Comparison of ENCODE assay signal across 24 cellular contexts in the genomic region with DNA sequence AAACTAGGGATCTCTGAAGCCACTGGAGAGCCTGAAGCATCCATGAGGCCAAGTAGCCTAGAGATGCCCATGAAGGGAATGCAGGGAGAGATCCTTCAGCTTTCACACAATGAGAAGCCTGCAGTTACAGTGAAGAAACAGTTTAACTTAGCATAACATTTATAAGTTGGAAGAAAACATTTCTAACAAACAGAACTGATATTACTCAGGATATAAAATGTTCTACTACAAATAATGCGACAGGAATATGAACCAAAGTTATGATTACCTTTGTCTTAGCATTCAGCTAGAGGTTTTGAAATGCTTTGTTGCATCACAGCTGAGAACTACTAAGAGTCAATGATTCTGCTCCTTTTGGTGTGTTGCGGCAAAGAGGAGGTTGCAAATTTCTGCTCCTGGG. TPM values are rescaled to one million over a fixed set of nuclear protein-coding genes. Genes with fewer than 3 reads are reported as not detected.
DNase-seq lines count a peak whose midpoint lies in the region; ATAC-seq and TF ChIP-seq lines count a peak whose summit lies in the region.
"Had no signal": no experiment of that assay in that cellular context is flagged by ENCODE, and none has a peak within 500 bp of the region (broad histone marks: within the 10 kb centered on the region; RNA-seq: fewer than 3 reads in every experiment).

No MANE protein-coding gene starts in this region.

- no peak overlapping the region for H2BK15ac ChIP-seq in mesenchymal stem cell (ENCODE audit: low read depth, poor library complexity, severe bottlenecking)

- H3K4me1 ChIP-seq in mesenchymal stem cell (ENCODE audit: control insufficient read depth, insufficient read depth, low read depth, low read length), result peaks cover 1% of the 10 kb centered on the region
- peaks cover 0 to 5% (median 0%) of the 10 kb centered on the region in 4 donors for H3K4me1 ChIP-seq in esophagus muscularis mucosa
- H3K4me1 ChIP-seq: ascending aorta had no signal

- no peak overlapping the region for H2AFZ ChIP-seq in mesenchymal stem cell (ENCODE audit: low read depth, low read length)

- no peak overlapping the region for H2BK120ac ChIP-seq in mesenchymal stem cell (ENCODE audit: low read depth, low read length)

- no peaks in the 10 kb centered on the region for H3K27me3 Mint-ChIP-seq in Calu3 (ENCODE audit: unreplicated experiment)
- H3K27me3 Mint-ChIP-seq: activated naive CD4-positive, alpha-beta T cell treated with anti-CD3 and anti-CD28 coated beads, Interleukin-2, amount 10 ng/mL, durations not matched to agents 7 days and 5 days had no signal

- no peak for ATAC-seq in GM19328 (IDR thresholded peaks at IDR 0.05; ENCODE audit: unreplicated experiment)
- ATAC-seq: PC-3; right cardiac atrium; stimulated activated effector memory CD8-positive, alpha-beta T cell treated with anti-CD3 and anti-CD28 coated beads, Interleukin-12 subunit alpha, Interleukin-12 subunit beta, amount 100 ng/mL, for 72 hours had no signal

- no peaks in the 10 kb centered on the region for H3K9me3 ChIP-seq in mesenchymal stem cell (ENCODE audit: control insufficient read depth, low read length)
- H3K9me3 ChIP-seq in esophagus muscularis mucosa, result no peaks in the 10 kb centered on the region
- H3K9me3 ChIP-seq: ascending aorta, HAP-1, SJSA1, thoracic aorta had no signal

- H2BK12ac ChIP-seq in mesenchymal stem cell (ENCODE audit: low read length in 2 of 2), result no peak overlapping the region

- intact Hi-C loops in Calu3 (cut with micrococcal nuclease; ENCODE audit: unreplicated experiment), result no loop called here
- intact Hi-C loops in esophagus muscularis mucosa (cut with DNase I), result no loop called here

- H3K27ac Mint-ChIP-seq in Calu3 (ENCODE audit: unreplicated experiment), result peak overlapping the region; percentile 97
- H3K27ac Mint-ChIP-seq: activated naive CD4-positive, alpha-beta T cell treated with anti-CD3 and anti-CD28 coated beads, Interleukin-2, amount 10 ng/mL, durations not matched to agents 7 days and 5 days; stimulated activated effector memory CD8-positive, alpha-beta T cell treated with anti-CD3 and anti-CD28 coated beads, Interleukin-12 subunit alpha, Interleukin-12 subunit beta, amount 100 ng/mL, for 72 hours had no signal

- no peaks in the 10 kb centered on the region for H3K9me3 Mint-ChIP-seq in Calu3 (ENCODE audit: low read depth, unreplicated experiment)
- H3K9me3 Mint-ChIP-seq: activated naive CD4-positive, alpha-beta T cell treated with anti-CD3 and anti-CD28 coated beads, Interleukin-2, amount 10 ng/mL, durations not matched to agents 7 days and 5 days; stimulated activated effector memory CD8-positive, alpha-beta T cell treated with anti-CD3 and anti-CD28 coated beads, Interleukin-12 subunit alpha, Interleukin-12 subunit beta, amount 100 ng/mL, for 72 hours had no signal

- CTCF ChIA-PET in Calu3 (lab: Charles Lee), result no interaction called here

- in situ Hi-C loops in GM13977 (cut with MboI; ENCODE audit: low pct_unique_long_range_greater_than_20kb, low sequenced_read_pairs, unreplicated experiment), result no loop called here

- WGBS in mesenchymal stem cell, result 100% methylated on average over 2 of the region's 2 CpGs
- 87% methylated on average over 2 of the region's 2 CpGs for WGBS in esophagus muscularis mucosa

- TF ChIP-seq POLR2A in NB4 (IDR thresholded peaks at IDR 0.05; ENCODE audit: extremely low read depth, insufficient read length) (no peak), esophagus muscularis mucosa (IDR thresholded peaks at IDR 0.05; ENCODE audit: low read depth) (no peak)

- no peak overlapping the region for H4K91ac ChIP-seq in mesenchymal stem cell (ENCODE audit: low read length)

- DNase-seq in Calu3, result no peak
- peak; percentile 43 for DNase-seq in NB4 (ENCODE audit: low read depth)
- peak; percentile 78 for DNase-seq in amniotic epithelial cell (ENCODE audit: low read depth)
- DNase-seq in mesenchymal stem cell, result peak; percentile 33
- no peak for DNase-seq in esophagus muscularis mucosa (ENCODE audit: extremely low spot score)
- no peak for DNase-seq in GM13977 (ENCODE audit: low spot score)
- no peak for DNase-seq in NCI-H2081 treated with DMSO at 0.1 percent for 48 hours (lab: John Stamatoyannopoulos, UW)
- DNase-seq: activated CD4-positive, alpha-beta T cell treated with anti-CD3 and anti-CD28 coated beads for 1 hour; activated CD8-positive, alpha-beta memory T cell treated with anti-CD3 and anti-CD28 coated beads for 24 hours; activated naive CD4-positive, alpha-beta T cell treated with anti-CD3 and anti-CD28 coated beads, Interleukin-2, amount 10 ng/mL, durations not matched to agents 7 days and 5 days; activated T-cell treated with anti-CD3 and anti-CD28 coated beads, Interleukin-2, amount 50 U/mL, for 48 hours; cerebellar nuclear complex; effector CD4-positive, alpha-beta T cell; NCI-H526; PC-3; right cardiac atrium; T-helper 9 cell had no signal

- no peak overlapping the region for H3K4ac ChIP-seq in mesenchymal stem cell (ENCODE audit: low read depth in 1 of 2, low read length in 2 of 2)

- H3K18ac ChIP-seq in mesenchymal stem cell (ENCODE audit: low read depth in 1 of 2, low read length in 2 of 2), result no peak overlapping the region

- no peak overlapping the region for H3K27ac ChIP-seq in mesenchymal stem cell (ENCODE audit: low read length, poor library complexity, severe bottlenecking)
- H3K27ac ChIP-seq in esophagus muscularis mucosa (replicated peaks in 1 of 4), result no peak overlapping the region
- H3K27ac ChIP-seq: ascending aorta, SJSA1, thoracic aorta had no signal

- no peak overlapping the region for H4K8ac ChIP-seq in mesenchymal stem cell (ENCODE audit: low read length)

- no peak overlapping the region for H3K9ac ChIP-seq in mesenchymal stem cell (ENCODE audit: low read length)

- H3K4me1 Mint-ChIP-seq in Calu3 (ENCODE audit: low read depth, unreplicated experiment), result peaks cover 80% of the 10 kb centered on the region
- H3K4me1 Mint-ChIP-seq: activated naive CD4-positive, alpha-beta T cell treated with anti-CD3 and anti-CD28 coated beads, Interleukin-2, amount 10 ng/mL, durations not matched to agents 7 days and 5 days; stimulated activated effector memory CD8-positive, alpha-beta T cell treated with anti-CD3 and anti-CD28 coated beads, Interleukin-12 subunit alpha, Interleukin-12 subunit beta, amount 100 ng/mL, for 72 hours had no signal

- no peak overlapping the region for H2AK5ac ChIP-seq in mesenchymal stem cell (ENCODE audit: low read length, severe bottlenecking)

- BruUV-seq in Calu3 (replicated peaks; lab: Mats Ljungman, UMichigan), result no TSS peak

- no peaks in the 10 kb centered on the region for H3K27me3 ChIP-seq in mesenchymal stem cell (ENCODE audit: control insufficient read depth in 1 of 2, insufficient read depth in 1 of 2, low read length in 2 of 2)
- no peaks in the 10 kb centered on the region for H3K27me3 ChIP-seq in esophagus muscularis mucosa
- H3K27me3 ChIP-seq: ascending aorta, SJSA1 had no signal

- H3K79me1 ChIP-seq in mesenchymal stem cell (replicated peaks; ENCODE audit: low read length, poor library complexity, severe bottlenecking), result no peaks in the 10 kb centered on the region

- no peak overlapping the region for H3K23ac ChIP-seq in mesenchymal stem cell (ENCODE audit: low read length in 2 of 2)

- no peak overlapping the region for H3K14ac ChIP-seq in mesenchymal stem cell (ENCODE audit: low read length in 2 of 2)

- H3K4me2 ChIP-seq in mesenchymal stem cell (ENCODE audit: low read length, poor library complexity, severe bottlenecking), result no peak overlapping the region

- H3K4me3 ChIP-seq in NB4 (ENCODE audit: low read depth, low read length) (no peak overlapping the region), mesenchymal stem cell (ENCODE audit: insufficient read depth in 1 of 2, low read depth in 1 of 2, low read length in 2 of 2) (no peak overlapping the region), esophagus muscularis mucosa (no peak overlapping the region)
- H3K4me3 ChIP-seq: ascending aorta, HAP-1, lung, SJSA1, thoracic aorta had no signal

- H3K36me3 ChIP-seq in mesenchymal stem cell (ENCODE audit: control insufficient read depth in 1 of 2, insufficient read depth in 2 of 2, low read depth in 1 of 2, low read length in 2 of 2), result no peaks in the 10 kb centered on the region
- H3K36me3 ChIP-seq in esophagus muscularis mucosa, result no peaks in the 10 kb centered on the region
- H3K36me3 ChIP-seq: ascending aorta, HAP-1, SJSA1, thoracic aorta had no signal

- no peak overlapping the region for H2BK5ac ChIP-seq in mesenchymal stem cell (ENCODE audit: low read depth, low read length, poor library complexity, severe bottlenecking)

- no peak for TF ChIP-seq EP300 in esophagus muscularis mucosa (IDR thresholded peaks at IDR 0.05)

- TF ChIP-seq CTCF in Calu3 (IDR thresholded peaks at IDR 0.05; ENCODE audit: unreplicated experiment) (no peak), NB4 (IDR thresholded peaks at IDR 0.05; ENCODE audit: low read depth, low read length) (no peak), esophagus muscularis mucosa (IDR thresholded peaks at IDR 0.05) (no peak), GM13977 (IDR thresholded peaks at IDR 0.05; ENCODE audit: extremely low read depth, insufficient read depth, missing control alignments) (no peak)

- no peak overlapping the region for H3K4me3 Mint-ChIP-seq in Calu3 (ENCODE audit: low read depth, unreplicated experiment)
- H3K4me3 Mint-ChIP-seq: activated naive CD4-positive, alpha-beta T cell treated with anti-CD3 and anti-CD28 coated beads, Interleukin-2, amount 10 ng/mL, durations not matched to agents 7 days and 5 days; stimulated activated effector memory CD8-positive, alpha-beta T cell treated with anti-CD3 and anti-CD28 coated beads, Interleukin-12 subunit alpha, Interleukin-12 subunit beta, amount 100 ng/mL, for 72 hours had no signal

- peaks cover 48% of the 10 kb centered on the region for H3K36me3 Mint-ChIP-seq in Calu3 (ENCODE audit: insufficient read depth, unreplicated experiment)
- H3K36me3 Mint-ChIP-seq: activated naive CD4-positive, alpha-beta T cell treated with anti-CD3 and anti-CD28 coated beads, Interleukin-2, amount 10 ng/mL, durations not matched to agents 7 days and 5 days; stimulated activated effector memory CD8-positive, alpha-beta T cell treated with anti-CD3 and anti-CD28 coated beads, Interleukin-12 subunit alpha, Interleukin-12 subunit beta, amount 100 ng/mL, for 72 hours had no signal

RNA-seq across cellular contexts. Expression of a gene that starts 6.9 kb away (rescaled TPM):
- total RNA-seq in Calu3 (2022) (64.2 and 78.7 TPM in 2 replicates), esophagus muscularis mucosa (1 to 10 TPM; 1.2 to 9.4 (median 3.9) TPM)
- 4.1 TPM for polyA plus RNA-seq in mesenchymal stem cell (2013, experiment 1 of 2)
- polyA plus RNA-seq in mesenchymal stem cell (2013, experiment 2 of 2), result 4.0 TPM
- total RNA-seq: SJSA1 had no signal

Comparison
In these comparisons a context has a peak if more than half of its experiments do, and no peak if none do; other contexts are left out.
1. DNase-seq: peak in NB4 (single experiment), amniotic epithelial cell (single experiment) and mesenchymal stem cell (single experiment); none in Calu3 (single experiment), esophagus muscularis mucosa (single experiment), GM13977 (single experiment) and NCI-H2081 treated with DMSO at 0.1 percent for 48 hours (single experiment).